In the genomic region with DNA sequence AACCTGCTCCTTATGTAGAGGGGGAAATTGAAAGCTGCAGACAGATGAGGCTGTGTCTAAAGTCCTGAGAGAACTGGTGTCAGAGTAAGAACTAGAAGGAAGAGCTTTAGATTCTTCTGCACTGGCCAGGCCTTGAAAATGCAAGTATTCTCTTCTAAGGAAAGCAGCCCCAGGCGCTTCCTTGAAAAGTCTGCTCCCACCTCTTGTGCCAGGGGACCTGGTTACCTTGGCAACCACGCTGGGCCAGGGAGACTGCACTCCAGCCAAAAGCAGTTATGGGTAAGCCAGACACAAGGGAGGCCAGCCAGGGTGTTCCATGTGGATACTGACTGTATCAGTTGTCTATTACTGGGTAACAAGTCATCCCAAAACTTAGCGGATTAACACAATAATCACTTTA, we compare ENCODE assay signal across 22 cellular contexts.
"Had no signal": no experiment of that assay in that cellular context is flagged by ENCODE, and none has a peak within 500 bp of the region (broad histone marks: within the 10 kb centered on the region; RNA-seq: fewer than 3 reads in every experiment).

No MANE protein-coding gene starts in this region.

- H3K27me3 Mint-ChIP-seq: activated T-cell treated with anti-CD3 and anti-CD28 coated beads, Interleukin-2, amount 50 U/mL, for 24 hours had no signal

- H3K27me3 ChIP-seq: ascending aorta, brain microvascular endothelial cell, pancreas, right atrium auricular region, testis, vagina had no signal

- H3K4me1 Mint-ChIP-seq: activated T-helper 17 cell treated with anti-CD3 and anti-CD28 coated beads, Interleukin-2, amount 50 U/mL, for 72 hours; memory B cell; nephron; WTC11 had no signal

- H3K4me1 ChIP-seq: ascending aorta, pancreas, psoas muscle, right atrium auricular region, vagina had no signal

- H3K36me3 ChIP-seq: ascending aorta, brain microvascular endothelial cell, pancreas, right atrium auricular region, spleen, vagina had no signal

- H3K36me3 Mint-ChIP-seq: activated naive CD4-positive, alpha-beta T cell treated with anti-CD3 and anti-CD28 coated beads, Interleukin-2, amount 50 U/mL, for 72 hours; memory B cell; WTC11 had no signal

- DNase-seq: activated CD8-positive, alpha-beta memory T cell treated with anti-CD3 and anti-CD28 coated beads for 24 hours; activated CD8-positive, alpha-beta memory T cell treated with anti-CD3 and anti-CD28 coated beads, Interleukin-2, amount 50 U/mL, for 4 hours; activated T-cell treated with anti-CD3 and anti-CD28 coated beads, Interleukin-2, amount 50 U/mL, for 24 hours; brain microvascular endothelial cell; caudate nucleus; effector CD4-positive, alpha-beta T cell; pancreas; psoas muscle; spleen; stimulated activated CD4-positive, alpha-beta T cell treated with anti-CD3 and anti-CD28 coated beads, Interleukin-4, amount 100 ng/mL, for 1 hour; stimulated activated naive CD4-positive, alpha-beta T cell; testis; trophoblast cell had no signal

- H3K4me3 ChIP-seq: ascending aorta, pancreas, psoas muscle, right atrium auricular region, spleen, testis, vagina had no signal

- H3K4me3 Mint-ChIP-seq: activated T-cell treated with anti-CD3 and anti-CD28 coated beads, Interleukin-2, amount 50 U/mL, for 24 hours; activated T-helper 17 cell treated with anti-CD3 and anti-CD28 coated beads, Interleukin-2, amount 50 U/mL, for 72 hours; dendritic cell treated with granulocyte-macrophage colony-stimulating factor and Interleukin-4, amounts not matched to agents 40 ng/mL and 50 ng/mL, for 4 days; memory B cell; nephron; WTC11 had no signal

- H3K27ac Mint-ChIP-seq: activated T-cell treated with anti-CD3 and anti-CD28 coated beads, Interleukin-2, amount 50 U/mL, for 24 hours; dendritic cell treated with granulocyte-macrophage colony-stimulating factor and Interleukin-4, amounts not matched to agents 40 ng/mL and 50 ng/mL, for 4 days; memory B cell; nephron; WTC11 had no signal

- H3K9me3 Mint-ChIP-seq: activated naive CD4-positive, alpha-beta T cell treated with anti-CD3 and anti-CD28 coated beads, Interleukin-2, amount 50 U/mL, for 72 hours; activated T-cell treated with anti-CD3 and anti-CD28 coated beads, Interleukin-2, amount 50 U/mL, for 24 hours; dendritic cell treated with granulocyte-macrophage colony-stimulating factor and Interleukin-4, amounts not matched to agents 40 ng/mL and 50 ng/mL, for 4 days; WTC11 had no signal

- H3K9me3 ChIP-seq: ascending aorta, pancreas, psoas muscle, right atrium auricular region, spleen, testis, vagina had no signal

- H3K27ac ChIP-seq: ascending aorta, brain microvascular endothelial cell, pancreas, psoas muscle, right atrium auricular region, spleen, testis, vagina had no signal
